In the genomic region with DNA sequence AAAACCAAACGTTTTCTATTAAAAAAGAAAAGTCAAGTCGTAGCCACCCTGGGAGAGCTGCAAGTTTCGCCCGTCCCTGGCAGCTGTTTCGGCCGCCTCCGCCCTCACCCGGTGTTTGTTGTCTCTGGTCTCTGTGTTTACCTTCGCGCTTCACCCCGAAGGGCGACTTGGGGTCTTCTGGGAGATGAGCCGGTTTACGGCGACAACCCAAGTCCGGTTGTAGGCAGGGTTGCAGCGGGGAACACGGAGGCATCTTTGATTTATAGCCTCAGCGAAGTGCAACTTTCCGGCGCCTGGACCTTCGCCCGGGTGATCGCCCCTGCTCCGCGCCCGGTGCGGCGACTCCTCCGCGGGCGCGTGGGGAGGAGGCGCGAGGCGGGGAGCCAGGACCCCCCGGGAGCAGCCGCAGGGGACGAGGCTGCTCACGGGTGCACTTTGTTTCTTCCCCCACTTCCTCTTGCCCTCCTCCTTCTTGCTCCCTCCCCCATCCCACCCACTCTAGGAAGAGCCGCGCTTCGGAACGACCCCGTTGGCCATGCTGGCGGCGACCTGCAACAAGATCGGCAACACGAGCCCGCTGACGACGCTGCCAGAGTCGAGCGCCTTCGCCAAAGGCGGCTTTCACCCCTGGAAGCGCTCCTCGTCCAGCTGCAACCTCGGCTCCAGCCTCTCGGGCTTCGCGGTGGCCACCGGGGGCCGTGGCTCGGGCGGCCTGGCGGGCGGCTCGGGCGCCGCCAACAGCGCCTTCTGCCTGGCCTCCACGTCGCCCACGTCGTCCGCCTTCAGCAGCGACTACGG, we compare ENCODE assay signal across 9 cellular contexts. TPM values are rescaled to one million over a fixed set of nuclear protein-coding genes. Genes with fewer than 3 reads are reported as not detected.
DNase-seq lines count a peak whose midpoint lies in the region; ATAC-seq and TF ChIP-seq lines count a peak whose summit lies in the region.
"Had no signal": no experiment of that assay in that cellular context is flagged by ENCODE, and none has a peak within 500 bp of the region (broad histone marks: within the 10 kb centered on the region; RNA-seq: fewer than 3 reads in every experiment).

No MANE protein-coding gene starts in this region.

- intact Hi-C loops in activated CD4-positive, alpha-beta T cell treated with anti-CD3 and anti-CD28 coated beads, Interleukin-2, amount 10 ng/mL, durations not matched to agents 24 days and 14 days (cut with micrococcal nuclease), result loop anchor here (10.0 kb wide), 2 partner anchors 451 to 1799 kb away; no protein-coding TSS in a partner anchor
- intact Hi-C loops in dendritic cell treated with granulocyte-macrophage colony-stimulating factor and Interleukin-4, amounts not matched to agents 40 ng/mL and 50 ng/mL, for 4 days (cut with micrococcal nuclease), result no loop called here

- no peaks in the 10 kb centered on the region for H4K20me1 ChIP-seq in neural cell (ENCODE audit: insufficient read depth)

- peaks cover 27% of the 10 kb centered on the region for H3K4me1 Mint-ChIP-seq in activated CD4-positive, alpha-beta T cell treated with anti-CD3 and anti-CD28 coated beads, Interleukin-2, amount 10 ng/mL, durations not matched to agents 24 days and 14 days
- H3K4me1 Mint-ChIP-seq in dendritic cell treated with granulocyte-macrophage colony-stimulating factor and Interleukin-4, amounts not matched to agents 40 ng/mL and 50 ng/mL, for 4 days (ENCODE audit: low read depth), result peaks cover 52% of the 10 kb centered on the region

- H3K27me3 ChIP-seq in neural cell (ENCODE audit: insufficient read depth, low read depth, low read length), result peaks cover 99% of the 10 kb centered on the region

- no peak overlapping the region for H3K27ac ChIP-seq in neural cell (ENCODE audit: low read length)

- ATAC-seq in GM18870 (IDR thresholded peaks at IDR 0.05; ENCODE audit: unreplicated experiment), result no peak

- H3K4me3 Mint-ChIP-seq in activated CD4-positive, alpha-beta T cell treated with anti-CD3 and anti-CD28 coated beads, Interleukin-2, amount 10 ng/mL, durations not matched to agents 24 days and 14 days, result peak overlapping the region; percentile 34
- peak overlapping the region; percentile 78 for H3K4me3 Mint-ChIP-seq in dendritic cell treated with granulocyte-macrophage colony-stimulating factor and Interleukin-4, amounts not matched to agents 40 ng/mL and 50 ng/mL, for 4 days

- H3K4me2 ChIP-seq in neural cell (ENCODE audit: low read length), result no peak overlapping the region

- H2AFZ ChIP-seq in neural cell (ENCODE audit: low read depth, low read length), result no peak overlapping the region

- TF ChIP-seq CTCF in neural cell (IDR thresholded peaks at IDR 0.05; ENCODE audit: poor library complexity, severe bottlenecking), result no peak

- H3K9me3 ChIP-seq in neural cell (ENCODE audit: low read length), result no peaks in the 10 kb centered on the region

- no peak for TF ChIP-seq RAD21 in neural cell (conservative IDR thresholded peaks at IDR 0.05)

- no peak for TF ChIP-seq EP300 in neural cell (conservative IDR thresholded peaks at IDR 0.05; ENCODE audit: poor library complexity, severe bottlenecking)

- H3K9me2 ChIP-seq in neural cell (ENCODE audit: insufficient read depth, low read length), result no peaks in the 10 kb centered on the region

- no peaks in the 10 kb centered on the region for H3K36me3 ChIP-seq in neural cell (ENCODE audit: insufficient read depth, low read length)

- H3K27me3 Mint-ChIP-seq in activated CD4-positive, alpha-beta T cell treated with anti-CD3 and anti-CD28 coated beads, Interleukin-2, amount 10 ng/mL, durations not matched to agents 24 days and 14 days, result peaks cover 65% of the 10 kb centered on the region
- H3K27me3 Mint-ChIP-seq in dendritic cell treated with granulocyte-macrophage colony-stimulating factor and Interleukin-4, amounts not matched to agents 40 ng/mL and 50 ng/mL, for 4 days, result peaks cover 90% of the 10 kb centered on the region

- peak overlapping the region; percentile 49 for H3K9ac ChIP-seq in neural cell (ENCODE audit: low read length)

- peak overlapping the region; percentile 67 for H3K4me3 ChIP-seq in neural cell (ENCODE audit: low read length)

- H3K27ac Mint-ChIP-seq in activated CD4-positive, alpha-beta T cell treated with anti-CD3 and anti-CD28 coated beads, Interleukin-2, amount 10 ng/mL, durations not matched to agents 24 days and 14 days, result peak overlapping the region; percentile 75
- H3K27ac Mint-ChIP-seq in dendritic cell treated with granulocyte-macrophage colony-stimulating factor and Interleukin-4, amounts not matched to agents 40 ng/mL and 50 ng/mL, for 4 days, result no peak overlapping the region

- H3K36me3 Mint-ChIP-seq in activated CD4-positive, alpha-beta T cell treated with anti-CD3 and anti-CD28 coated beads, Interleukin-2, amount 10 ng/mL, durations not matched to agents 24 days and 14 days (ENCODE audit: low read depth), result peaks cover 4% of the 10 kb centered on the region
- no peaks in the 10 kb centered on the region for H3K36me3 Mint-ChIP-seq in dendritic cell treated with granulocyte-macrophage colony-stimulating factor and Interleukin-4, amounts not matched to agents 40 ng/mL and 50 ng/mL, for 4 days (ENCODE audit: low read depth)

- peak; percentile 71 for DNase-seq in activated CD4-positive, alpha-beta T cell treated with anti-CD3 and anti-CD28 coated beads, Interleukin-2, amount 10 ng/mL, durations not matched to agents 24 days and 14 days
- no peak for DNase-seq in activated CD4-positive, alpha-beta T cell treated with anti-CD3 and anti-CD28 coated beads for 4 hours
- peak; percentile 62 for DNase-seq in NCI-H2227 treated with DMSO at 0.1 percent for 48 hours (lab: John Stamatoyannopoulos, UW)
- DNase-seq in Ammon's horn (ENCODE audit: low spot score), result no peak
- no peak for DNase-seq in mesenteric fat pad (ENCODE audit: low spot score)

- H3K79me2 ChIP-seq in neural cell (replicated peaks; ENCODE audit: insufficient read depth, low read length), result peaks cover 38% of the 10 kb centered on the region

- peaks cover 4% of the 10 kb centered on the region for H3F3A ChIP-seq in neural cell (ENCODE audit: insufficient read depth, low read length, poor library complexity, severe bottlenecking)

- H3K9me3 Mint-ChIP-seq in activated CD4-positive, alpha-beta T cell treated with anti-CD3 and anti-CD28 coated beads, Interleukin-2, amount 10 ng/mL, durations not matched to agents 24 days and 14 days, result no peaks in the 10 kb centered on the region
- H3K9me3 Mint-ChIP-seq in dendritic cell treated with granulocyte-macrophage colony-stimulating factor and Interleukin-4, amounts not matched to agents 40 ng/mL and 50 ng/mL, for 4 days, result no peaks in the 10 kb centered on the region

TF ChIP-seq in neural cell, 6 proteins besides CTCF, POLR2A, EP300 and RAD21:
- TF ChIP-seq POLR2AphosphoS5 (IDR thresholded peaks at IDR 0.05) (peak; percentile 5), MXI1 (conservative IDR thresholded peaks at IDR 0.05; ENCODE audit: poor library complexity, severe bottlenecking) (peak; percentile 20)
- TF ChIP-seq, protein P1, sequence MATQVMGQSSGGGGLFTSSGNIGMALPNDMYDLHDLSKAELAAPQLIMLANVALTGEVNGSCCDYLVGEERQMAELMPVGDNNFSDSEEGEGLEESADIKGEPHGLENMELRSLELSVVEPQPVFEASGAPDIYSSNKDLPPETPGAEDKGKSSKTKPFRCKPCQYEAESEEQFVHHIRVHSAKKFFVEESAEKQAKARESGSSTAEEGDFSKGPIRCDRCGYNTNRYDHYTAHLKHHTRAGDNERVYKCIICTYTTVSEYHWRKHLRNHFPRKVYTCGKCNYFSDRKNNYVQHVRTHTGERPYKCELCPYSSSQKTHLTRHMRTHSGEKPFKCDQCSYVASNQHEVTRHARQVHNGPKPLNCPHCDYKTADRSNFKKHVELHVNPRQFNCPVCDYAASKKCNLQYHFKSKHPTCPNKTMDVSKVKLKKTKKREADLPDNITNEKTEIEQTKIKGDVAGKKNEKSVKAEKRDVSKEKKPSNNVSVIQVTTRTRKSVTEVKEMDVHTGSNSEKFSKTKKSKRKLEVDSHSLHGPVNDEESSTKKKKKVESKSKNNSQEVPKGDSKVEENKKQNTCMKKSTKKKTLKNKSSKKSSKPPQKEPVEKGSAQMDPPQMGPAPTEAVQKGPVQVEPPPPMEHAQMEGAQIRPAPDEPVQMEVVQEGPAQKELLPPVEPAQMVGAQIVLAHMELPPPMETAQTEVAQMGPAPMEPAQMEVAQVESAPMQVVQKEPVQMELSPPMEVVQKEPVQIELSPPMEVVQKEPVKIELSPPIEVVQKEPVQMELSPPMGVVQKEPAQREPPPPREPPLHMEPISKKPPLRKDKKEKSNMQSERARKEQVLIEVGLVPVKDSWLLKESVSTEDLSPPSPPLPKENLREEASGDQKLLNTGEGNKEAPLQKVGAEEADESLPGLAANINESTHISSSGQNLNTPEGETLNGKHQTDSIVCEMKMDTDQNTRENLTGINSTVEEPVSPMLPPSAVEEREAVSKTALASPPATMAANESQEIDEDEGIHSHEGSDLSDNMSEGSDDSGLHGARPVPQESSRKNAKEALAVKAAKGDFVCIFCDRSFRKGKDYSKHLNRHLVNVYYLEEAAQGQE (IDR thresholded peaks at IDR 0.05; ENCODE audit: borderline replicate concordance), result no peak
TF ChIP-seq in neural cell: peak in this region for 2.

RNA-seq across cellular contexts. Expression of a gene that starts 1.1 kb away (rescaled TPM):
- not detected in 2 replicates for total RNA-seq in activated CD4-positive, alpha-beta T cell treated with anti-CD3 and anti-CD28 coated beads, Interleukin-2, amount 10 ng/mL, durations not matched to agents 24 days and 14 days
- 1.6 and 2.5 TPM in 2 replicates for polyA plus RNA-seq in neural cell
- 3.7 and 4.1 TPM in 2 replicates for polyA minus RNA-seq in neural cell
- total RNA-seq in mesenteric fat pad, result not detected
- polyA plus RNA-seq: adipose tissue had no signal

RNA-seq across cellular contexts. Expression of a gene that starts 59.7 kb away (rescaled TPM):
- 18.2 and 19.0 TPM in 2 replicates for total RNA-seq in activated CD4-positive, alpha-beta T cell treated with anti-CD3 and anti-CD28 coated beads, Interleukin-2, amount 10 ng/mL, durations not matched to agents 24 days and 14 days
- polyA plus RNA-seq in neural cell, result 56.7 and 57.1 TPM in 2 replicates
- 55.3 and 63.7 TPM in 2 replicates for polyA minus RNA-seq in neural cell
- 19.8 TPM for total RNA-seq in mesenteric fat pad

Comparison
In these comparisons a context has a peak if more than half of its experiments do, and no peak if none do; other contexts are left out.
1. DNase-seq: peak in activated CD4-positive, alpha-beta T cell treated with anti-CD3 and anti-CD28 coated beads, Interleukin-2, amount 10 ng/mL, durations not matched to agents 24 days and 14 days (single experiment) and NCI-H2227 treated with DMSO at 0.1 percent for 48 hours (single experiment); none in activated CD4-positive, alpha-beta T cell treated with anti-CD3 and anti-CD28 coated beads for 4 hours (0 of 2), Ammon's horn (single experiment) and mesenteric fat pad (single experiment).